In the genomic region with DNA sequence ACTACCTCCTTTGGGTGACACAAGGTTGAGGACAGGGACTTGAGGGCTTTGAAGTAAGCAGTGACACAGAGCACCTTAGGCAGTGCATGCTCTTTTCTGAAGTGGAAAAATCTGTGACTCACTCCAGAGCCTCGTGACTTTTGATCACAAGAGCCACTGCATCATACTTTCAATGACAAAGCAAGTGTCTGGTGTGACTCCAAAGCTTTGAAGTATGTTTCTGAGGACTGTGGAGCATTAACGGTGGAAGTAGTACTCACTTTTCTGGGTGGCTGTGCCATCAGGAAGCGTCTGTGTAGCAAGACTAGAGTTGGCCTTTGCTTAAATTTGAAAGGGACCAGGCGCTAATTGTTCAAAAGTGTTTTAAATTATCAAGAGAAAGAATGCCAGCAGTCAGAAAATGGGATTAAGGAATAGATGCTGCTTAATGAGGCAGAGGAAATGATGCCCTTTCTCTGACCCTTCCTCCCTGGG, we compare ENCODE assay signal across 14 cellular contexts.
A peak's percentile ranks its signal among the peaks of the same experiment; 100 is the strongest.
DNase-seq lines count a peak whose midpoint lies in the region; ATAC-seq and TF ChIP-seq lines count a peak whose summit lies in the region.
"Had no signal": no experiment of that assay in that cellular context is flagged by ENCODE, and none has a peak within 500 bp of the region (broad histone marks: within the 10 kb centered on the region; RNA-seq: fewer than 3 reads in every experiment).

No MANE protein-coding gene starts in this region.

- CTCF ChIA-PET in WTC11 (lab: Charles Lee): no interaction called here

- POLR2A ChIA-PET in WTC11 (lab: Charles Lee): no interaction called here

- no peak for TF ChIP-seq CTCF in choroid plexus epithelial cell (conservative IDR thresholded peaks at IDR 0.05; ENCODE audit: low read depth, low read length)
- TF ChIP-seq CTCF in WTC11 (IDR thresholded peaks at IDR 0.05): no peak

- H3K9me3 Mint-ChIP-seq in WTC11: no peaks in the 10 kb centered on the region

- peaks cover 25% of the 10 kb centered on the region for H3K4me1 Mint-ChIP-seq in WTC11

- H3K4me3 Mint-ChIP-seq in WTC11: no peak overlapping the region

- H3K27ac Mint-ChIP-seq in WTC11: no peak overlapping the region

- no peak for ATAC-seq in HG03196 (IDR thresholded peaks at IDR 0.05; ENCODE audit: unreplicated experiment)
- no peak for ATAC-seq in WTC11
- no peak for ATAC-seq in HG03135 (IDR thresholded peaks at IDR 0.05; ENCODE audit: unreplicated experiment)

- no peaks in the 10 kb centered on the region for H3K36me3 Mint-ChIP-seq in WTC11

- DNase-seq in DMS53 (lab: John Stamatoyannopoulos, UW): peak; percentile 88
- DNase-seq in HT-29 (ENCODE audit: low spot score): peak; percentile 1
- DNase-seq in choroid plexus epithelial cell (ENCODE audit: low read depth): peak; percentile 22
- peak; percentile 75 for DNase-seq in myocyte (ENCODE audit: low read depth)
- DNase-seq in WTC11 (ENCODE audit: low spot score): no peak
- DNase-seq in NCI-H82 treated with DMSO at 0.1 percent for 48 hours (lab: John Stamatoyannopoulos, UW; ENCODE audit: unreplicated experiment): no peak
- DNase-seq: activated CD4-positive, alpha-beta T cell treated with anti-CD3 and anti-CD28 coated beads for 1 hour; amniotic stem cell; esophagus squamous epithelium; midbrain; NCI-H1417 treated with DMSO at 0.1 percent for 48 hours; stimulated activated CD4-positive, alpha-beta T cell treated with anti-CD3 and anti-CD28 coated beads, Interleukin-12 subunit alpha, Interleukin-12 subunit beta, amount 100 ng/mL, for 4 hours had no signal

- peaks cover 27% of the 10 kb centered on the region for H3K27me3 Mint-ChIP-seq in WTC11 (ENCODE audit: low read depth)

- H3K4me3 ChIP-seq in choroid plexus epithelial cell (ENCODE audit: low read depth, low read length): no peak overlapping the region
- H3K4me3 ChIP-seq: esophagus squamous epithelium had no signal

TF ChIP-seq in WTC11, 78 proteins besides CTCF, POLR2A, EP300 and RAD21:
- TF ChIP-seq, protein P1, sequence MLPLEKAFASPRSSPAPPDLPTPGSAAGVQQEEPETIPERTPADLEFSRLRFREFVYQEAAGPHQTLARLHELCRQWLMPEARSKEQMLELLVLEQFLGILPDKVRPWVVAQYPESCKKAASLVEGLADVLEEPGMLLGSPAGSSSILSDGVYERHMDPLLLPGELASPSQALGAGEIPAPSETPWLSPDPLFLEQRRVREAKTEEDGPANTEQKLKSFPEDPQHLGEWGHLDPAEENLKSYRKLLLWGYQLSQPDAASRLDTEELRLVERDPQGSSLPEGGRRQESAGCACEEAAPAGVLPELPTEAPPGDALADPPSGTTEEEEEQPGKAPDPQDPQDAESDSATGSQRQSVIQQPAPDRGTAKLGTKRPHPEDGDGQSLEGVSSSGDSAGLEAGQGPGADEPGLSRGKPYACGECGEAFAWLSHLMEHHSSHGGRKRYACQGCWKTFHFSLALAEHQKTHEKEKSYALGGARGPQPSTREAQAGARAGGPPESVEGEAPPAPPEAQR (CRISPR knock-in tag; IDR thresholded peaks at IDR 0.05): no peak
- TF ChIP-seq ZNF219 (CRISPR knock-in tag; IDR thresholded peaks at IDR 0.05; ENCODE audit: borderline replicate concordance) (no peak), MXD4 (CRISPR knock-in tag; IDR thresholded peaks at IDR 0.05; ENCODE audit: borderline replicate concordance) (no peak), ZNF263 (CRISPR knock-in tag; IDR thresholded peaks at IDR 0.05; ENCODE audit: low read depth) (no peak), TP53 (CRISPR knock-in tag; IDR thresholded peaks at IDR 0.05) (no peak), NR2C2 (CRISPR knock-in tag; IDR thresholded peaks at IDR 0.05) (no peak)
- TF ChIP-seq, protein P2, sequence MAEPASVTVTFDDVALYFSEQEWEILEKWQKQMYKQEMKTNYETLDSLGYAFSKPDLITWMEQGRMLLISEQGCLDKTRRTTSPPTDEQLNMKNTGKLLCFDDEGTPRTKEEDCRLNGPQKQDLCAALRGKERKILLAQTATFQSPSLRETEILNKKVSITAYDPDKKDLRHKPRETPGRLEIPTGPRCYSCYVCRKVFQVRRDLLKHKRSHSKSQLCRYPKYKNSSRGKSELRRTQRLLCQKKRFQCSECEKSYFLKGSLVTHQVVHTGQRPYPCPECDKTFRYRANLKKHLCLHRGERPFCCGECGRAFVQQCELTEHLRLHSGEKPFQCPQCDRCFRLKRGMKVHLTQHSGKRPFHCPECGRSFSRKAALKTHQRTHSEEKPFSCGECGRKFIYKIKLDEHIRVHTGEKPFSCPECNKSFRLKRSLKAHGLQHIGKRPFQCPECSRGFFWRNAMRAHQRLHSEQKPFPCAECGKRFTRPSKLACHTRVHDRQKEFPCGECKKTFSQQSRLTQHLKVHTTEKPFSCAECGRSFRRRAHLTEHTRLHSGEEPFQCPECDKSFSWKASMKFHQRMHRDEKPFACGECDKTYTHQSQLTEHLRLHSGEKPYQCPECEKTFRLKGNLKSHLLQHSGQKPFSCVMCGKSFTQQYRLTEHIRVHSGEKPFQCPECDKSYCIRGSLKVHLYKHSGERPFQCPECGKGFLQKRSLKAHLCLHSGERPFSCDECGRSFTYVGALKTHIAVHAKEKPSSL (CRISPR knock-in tag; conservative IDR thresholded peaks at IDR 0.05): no peak
- TF ChIP-seq, protein P3, sequence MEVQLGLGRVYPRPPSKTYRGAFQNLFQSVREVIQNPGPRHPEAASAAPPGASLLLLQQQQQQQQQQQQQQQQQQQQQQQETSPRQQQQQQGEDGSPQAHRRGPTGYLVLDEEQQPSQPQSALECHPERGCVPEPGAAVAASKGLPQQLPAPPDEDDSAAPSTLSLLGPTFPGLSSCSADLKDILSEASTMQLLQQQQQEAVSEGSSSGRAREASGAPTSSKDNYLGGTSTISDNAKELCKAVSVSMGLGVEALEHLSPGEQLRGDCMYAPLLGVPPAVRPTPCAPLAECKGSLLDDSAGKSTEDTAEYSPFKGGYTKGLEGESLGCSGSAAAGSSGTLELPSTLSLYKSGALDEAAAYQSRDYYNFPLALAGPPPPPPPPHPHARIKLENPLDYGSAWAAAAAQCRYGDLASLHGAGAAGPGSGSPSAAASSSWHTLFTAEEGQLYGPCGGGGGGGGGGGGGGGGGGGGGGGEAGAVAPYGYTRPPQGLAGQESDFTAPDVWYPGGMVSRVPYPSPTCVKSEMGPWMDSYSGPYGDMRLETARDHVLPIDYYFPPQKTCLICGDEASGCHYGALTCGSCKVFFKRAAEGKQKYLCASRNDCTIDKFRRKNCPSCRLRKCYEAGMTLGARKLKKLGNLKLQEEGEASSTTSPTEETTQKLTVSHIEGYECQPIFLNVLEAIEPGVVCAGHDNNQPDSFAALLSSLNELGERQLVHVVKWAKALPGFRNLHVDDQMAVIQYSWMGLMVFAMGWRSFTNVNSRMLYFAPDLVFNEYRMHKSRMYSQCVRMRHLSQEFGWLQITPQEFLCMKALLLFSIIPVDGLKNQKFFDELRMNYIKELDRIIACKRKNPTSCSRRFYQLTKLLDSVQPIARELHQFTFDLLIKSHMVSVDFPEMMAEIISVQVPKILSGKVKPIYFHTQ (CRISPR knock-in tag; IDR thresholded peaks at IDR 0.05): no peak

Comparison
In these comparisons a context has a peak if more than half of its experiments do, and no peak if none do; other contexts are left out.
1. DNase-seq: peak in DMS53 (single experiment), HT-29 (single experiment), choroid plexus epithelial cell (single experiment) and myocyte (single experiment); none in WTC11 (single experiment) and NCI-H82 treated with DMSO at 0.1 percent for 48 hours (single experiment).